Comparison of ENCODE assay signal across 13 cellular contexts in genomic region chr5:158874343-158874742, GRCh38.
DNase-seq lines count a peak whose midpoint lies in the region; ATAC-seq, FAIRE-seq and TF ChIP-seq lines count a peak whose summit lies in the region.
"Had no signal": no experiment of that assay in that cellular context is flagged by ENCODE, and none has a peak within 500 bp of the region (broad histone marks: within the 10 kb centered on the region; RNA-seq: fewer than 3 reads in every experiment).

No MANE protein-coding gene starts in this region.

- TF ChIP-seq POLR2A in vagina (IDR thresholded peaks at IDR 0.05), result no peak

- no peaks in the 10 kb centered on the region for H3K36me3 ChIP-seq in left ventricle myocardium inferior
- H3K36me3 ChIP-seq in ascending aorta, result no peaks in the 10 kb centered on the region
- H3K36me3 ChIP-seq in vagina, result no peaks in the 10 kb centered on the region
- no peaks in the 10 kb centered on the region for H3K36me3 ChIP-seq in kidney (ENCODE audit: control insufficient read depth in 1 of 2, insufficient read depth in 2 of 2, low read length in 2 of 2)
- H3K36me3 ChIP-seq: ovary had no signal

- H3K27me3 ChIP-seq in left ventricle myocardium inferior (ENCODE audit: low read depth) (no peaks in the 10 kb centered on the region), ascending aorta (no peaks in the 10 kb centered on the region), vagina (no peaks in the 10 kb centered on the region)
- H3K27me3 ChIP-seq: ovary had no signal

- intact Hi-C loops in left ventricle myocardium inferior (cut with micrococcal nuclease) (no loop called here), cardiac septum (cut with DNase I) (loop anchor here (10.0 kb wide), 1 partner anchor 180 kb away; no protein-coding TSS in a partner anchor), ascending aorta (cut with DNase I) (loop anchor here (10.0 kb wide), 1 partner anchor 180 kb away; no protein-coding TSS in a partner anchor), vagina (cut with DNase I) (no loop called here), kidney (cut with DNase I) (no loop called here)

- peaks cover 55% of the 10 kb centered on the region for H3K4me1 ChIP-seq in left ventricle myocardium inferior
- peaks cover 3 to 56% of the 10 kb centered on the region in 2 donors for H3K4me1 ChIP-seq in ascending aorta
- H3K4me1 ChIP-seq in vagina, result peaks cover 33% of the 10 kb centered on the region
- H3K4me1 ChIP-seq in kidney (ENCODE audit: control insufficient read depth in 1 of 2, insufficient read depth in 1 of 2, low read depth in 1 of 2, low read length in 2 of 2), result peaks cover 0 to 6% of the 10 kb centered on the region in 2 donors

- peak overlapping the region; percentile 78 for H3K27ac ChIP-seq in left ventricle myocardium inferior (replicated peaks)
- H3K27ac ChIP-seq in ascending aorta, result peak overlapping the region; percentile 55 to 71
- peak overlapping the region; percentile 13 for H3K27ac ChIP-seq in vagina
- H3K27ac ChIP-seq in kidney (ENCODE audit: low read depth in 2 of 2, low read length in 2 of 2), result no peak overlapping the region

- H3K9ac ChIP-seq in kidney (ENCODE audit: low read length in 2 of 2), result no peak overlapping the region

- H3K4me3 ChIP-seq in left ventricle myocardium inferior, result no peak overlapping the region
- H3K4me3 ChIP-seq in ascending aorta, result no peak overlapping the region
- H3K4me3 ChIP-seq in vagina, result no peak overlapping the region
- H3K4me3 ChIP-seq in kidney (ENCODE audit: low read length in 2 of 2), result no peak overlapping the region
- H3K4me3 ChIP-seq: skin epidermis had no signal

- peak; percentile 53 for ATAC-seq in GM21381 (IDR thresholded peaks at IDR 0.05; ENCODE audit: unreplicated experiment)

- no peaks in the 10 kb centered on the region for H3K9me3 ChIP-seq in left ventricle myocardium inferior (replicated peaks)
- H3K9me3 ChIP-seq in ascending aorta, result no peaks in the 10 kb centered on the region
- H3K9me3 ChIP-seq in vagina, result no peaks in the 10 kb centered on the region
- no peaks in the 10 kb centered on the region for H3K9me3 ChIP-seq in kidney (ENCODE audit: control insufficient read depth in 1 of 2, low read length in 2 of 2)
- H3K9me3 ChIP-seq: ovary had no signal

- DNase-seq in left ventricle myocardium inferior, result no peak
- DNase-seq in cardiac septum (ENCODE audit: low spot score), result no peak
- DNase-seq in ascending aorta (ENCODE audit: low spot score in 2 of 2), result no peak
- no peak for DNase-seq in vagina (ENCODE audit: extremely low spot score in 2 of 2)
- DNase-seq in activated CD4-positive, alpha-beta T cell treated with anti-CD3 and anti-CD28 coated beads for 48 hours, result no peak
- DNase-seq in COLO668 (lab: John Stamatoyannopoulos, UW; ENCODE audit: unreplicated experiment), result no peak
- DNase-seq in kidney, result no peak
- DNase-seq: HCEC 1CT, Kasumi-1, NCI-H1436 treated with DMSO at 0.1 percent for 48 hours, ovary had no signal

- TF ChIP-seq CTCF in left ventricle myocardium inferior (IDR thresholded peaks at IDR 0.05; ENCODE audit: borderline replicate concordance) (no peak), ascending aorta (IDR thresholded peaks at IDR 0.05) (no peak), vagina (IDR thresholded peaks at IDR 0.05) (no peak), kidney (IDR thresholded peaks at IDR 0.05; ENCODE audit: borderline replicate concordance, extremely low read depth, insufficient read depth) (no peak)

- no peak for FAIRE-seq in kidney (lab: Jason Lieb, UNC)

Comparison
In these comparisons a context has a peak if more than half of its experiments do, and no peak if none do; other contexts are left out.
1. intact Hi-C loops: an anchor here in cardiac septum (10.0 kb wide) and ascending aorta (10.0 kb wide); none called in left ventricle myocardium inferior, vagina and kidney.
2. H3K27ac ChIP-seq: peak in left ventricle myocardium inferior (single experiment), ascending aorta (2 of 2) and vagina (single experiment); none in kidney (0 of 2).